22 cellular contexts compared by ENCODE assay signal in the genomic region with DNA sequence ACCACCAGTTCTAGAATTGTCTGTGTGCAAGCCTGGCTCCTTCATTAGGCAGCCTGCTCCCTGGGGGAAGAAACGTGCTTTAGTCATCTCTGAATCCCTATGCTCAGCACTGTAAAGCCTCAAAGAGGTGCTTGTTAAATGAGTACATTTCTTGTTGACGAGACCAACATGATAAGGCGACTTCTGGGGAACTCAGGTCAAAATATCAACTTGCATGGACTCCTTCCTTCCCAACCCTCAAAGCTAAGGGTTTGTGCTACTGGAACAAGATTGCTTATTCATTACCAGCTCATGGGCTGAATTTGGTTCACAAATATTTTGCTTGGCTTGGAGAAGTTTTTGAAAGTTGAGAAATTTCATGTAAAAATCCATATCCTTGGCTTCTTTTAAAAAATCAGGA. TPM values are rescaled to one million over a fixed set of nuclear protein-coding genes. Genes with fewer than 3 reads are reported as not detected.
A peak's percentile ranks its signal among the peaks of the same experiment; 100 is the strongest.
DNase-seq lines count a peak whose midpoint lies in the region; ATAC-seq, FAIRE-seq and TF ChIP-seq lines count a peak whose summit lies in the region.
"Had no signal": no experiment of that assay in that cellular context is flagged by ENCODE, and none has a peak within 500 bp of the region (broad histone marks: within the 10 kb centered on the region; RNA-seq: fewer than 3 reads in every experiment).

No MANE protein-coding gene starts in this region.

- H3K4me3 ChIP-seq in fibroblast of the aortic adventitia (ENCODE audit: low read depth, low read length), result no peak overlapping the region
- peak overlapping the region; percentile 18 for H3K4me3 ChIP-seq in osteoblast (ENCODE audit: insufficient read depth, low read length)
- H3K4me3 ChIP-seq: BLaER1 had no signal

- no peaks in the 10 kb centered on the region for H3K27me3 ChIP-seq in osteoblast (ENCODE audit: insufficient read depth, low read length)
- H3K27me3 ChIP-seq: BE2C, BLaER1 had no signal

- no peak for TF ChIP-seq POLR2A in GM18505 (IDR thresholded peaks at IDR 0.05; ENCODE audit: borderline replicate concordance, extremely low read depth, insufficient read depth, insufficient read length)

- peaks cover 6% of the 10 kb centered on the region for H4K20me1 ChIP-seq in osteoblast (ENCODE audit: insufficient read depth, low read length)

- ATAC-seq in GM18505 (IDR thresholded peaks at IDR 0.05; ENCODE audit: unreplicated experiment) (no peak), HG02642 (IDR thresholded peaks at IDR 0.05; ENCODE audit: poor library complexity, unreplicated experiment) (no peak)
- ATAC-seq: CD8-positive, alpha-beta T cell had no signal

- no peak for TF ChIP-seq CTCF in fibroblast of the aortic adventitia (IDR thresholded peaks at IDR 0.05; ENCODE audit: insufficient read depth, low read length)
- no peak for TF ChIP-seq CTCF in osteoblast (IDR thresholded peaks at IDR 0.05; ENCODE audit: extremely low read depth, low read depth, low read length)

- H3K9me3 ChIP-seq in osteoblast (ENCODE audit: low read depth, low read length), result no peaks in the 10 kb centered on the region
- H3K9me3 ChIP-seq: BE2C, BLaER1, Caco-2 had no signal

- H2AFZ ChIP-seq in osteoblast (ENCODE audit: low read length), result peak overlapping the region; percentile 43

- H3K36me3 ChIP-seq in osteoblast (ENCODE audit: insufficient read depth, low read length), result peaks cover 8% of the 10 kb centered on the region
- H3K36me3 ChIP-seq: BE2C had no signal

- H3K4me1 ChIP-seq in osteoblast (ENCODE audit: insufficient read depth, low read length), result peaks cover 11% of the 10 kb centered on the region
- H3K4me1 ChIP-seq: BE2C, Caco-2 had no signal

- peak overlapping the region; percentile 64 for H3K4me2 ChIP-seq in osteoblast (ENCODE audit: insufficient read depth, low read length)
- H3K4me2 ChIP-seq: BLaER1 had no signal

- DNase-seq in fibroblast of the aortic adventitia (ENCODE audit: low read depth) (peak; percentile 19), osteoblast (ENCODE audit: insufficient read length, low spot score, missing footprints) (peak; percentile 87), urothelium cell line (ENCODE audit: low spot score) (no peak), medulla oblongata (ENCODE audit: extremely low spot score) (no peak)
- DNase-seq: 8988T; ACHN; BE2C; Caco-2; Calu3; CD4-positive, alpha-beta T cell; CD8-positive, alpha-beta T cell; DMS79 treated with DMSO at 0.1 percent for 48 hours; GF-D8 had no signal

- FAIRE-seq in urothelium cell line (lab: Jason Lieb, UNC), result peak; percentile 59
- FAIRE-seq: A204.1, D721Med, G401.6, GM12891, GM18507 had no signal

- no peaks in the 10 kb centered on the region for H3K79me2 ChIP-seq in osteoblast (ENCODE audit: insufficient read depth, low read length)

- H3K27ac ChIP-seq in osteoblast (ENCODE audit: low read depth, low read length), result peak overlapping the region; percentile 30
- H3K27ac ChIP-seq: BLaER1, C4-2B had no signal

RNA-seq across cellular contexts. Expression of gene KCNG1, which starts 10.6 kb away (rescaled TPM):
- total RNA-seq in fibroblast of the aortic adventitia (ENCODE audit: low replicate concordance), result 3.0 and 13.3 TPM in 2 replicates
- total RNA-seq in osteoblast, result 13.6 and 16.3 TPM in 2 replicates
- total RNA-seq: CD4-positive, alpha-beta T cell; CD8-positive, alpha-beta T cell had no signal

RNA-seq across cellular contexts. Expression of gene MOCS3, which starts 53.7 kb away (rescaled TPM):
- total RNA-seq in fibroblast of the aortic adventitia (ENCODE audit: low replicate concordance), result 3.8 and 7.9 TPM in 2 replicates
- total RNA-seq in osteoblast, result 9.7 and 10.5 TPM in 2 replicates

RNA-seq across cellular contexts. Expression of gene DPM1, which starts 54.0 kb away (rescaled TPM):
- total RNA-seq in fibroblast of the aortic adventitia (ENCODE audit: low replicate concordance) (52.3 and 70.8 TPM in 2 replicates), osteoblast (43.3 and 53.2 TPM in 2 replicates)

Comparison
In these comparisons a context has a peak if more than half of its experiments do, and no peak if none do; other contexts are left out.
1. DNase-seq: peak in fibroblast of the aortic adventitia (single experiment) and osteoblast (single experiment); none in urothelium cell line (single experiment) and medulla oblongata (single experiment).